1 cellular context compared by ENCODE assay signal in the genomic region with DNA sequence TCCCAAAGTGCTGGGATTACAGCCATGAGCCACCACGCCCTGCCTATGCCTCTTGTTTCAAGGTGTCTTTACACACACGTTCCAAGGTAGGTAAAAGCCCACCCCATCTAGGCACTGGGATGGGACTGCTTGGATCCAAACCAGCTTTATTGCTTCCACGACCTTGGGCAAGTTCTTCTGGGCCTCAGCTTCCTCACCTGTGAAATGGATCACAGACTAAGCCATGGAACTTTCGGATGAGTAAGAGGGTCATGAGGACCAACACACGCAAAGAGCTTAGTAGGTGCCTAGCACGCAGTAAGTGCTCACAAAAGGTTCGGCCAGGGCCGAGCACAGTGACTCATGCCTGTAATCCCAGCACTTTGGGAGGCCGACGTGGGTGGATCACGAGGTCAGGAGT.
TF ChIP-seq lines count a peak whose summit lies in the region.

No MANE protein-coding gene starts in this region.

TF ChIP-seq in HepG2, 621 proteins besides CTCF, POLR2A, EP300 and RAD21:
- TF ChIP-seq, protein P1, sequence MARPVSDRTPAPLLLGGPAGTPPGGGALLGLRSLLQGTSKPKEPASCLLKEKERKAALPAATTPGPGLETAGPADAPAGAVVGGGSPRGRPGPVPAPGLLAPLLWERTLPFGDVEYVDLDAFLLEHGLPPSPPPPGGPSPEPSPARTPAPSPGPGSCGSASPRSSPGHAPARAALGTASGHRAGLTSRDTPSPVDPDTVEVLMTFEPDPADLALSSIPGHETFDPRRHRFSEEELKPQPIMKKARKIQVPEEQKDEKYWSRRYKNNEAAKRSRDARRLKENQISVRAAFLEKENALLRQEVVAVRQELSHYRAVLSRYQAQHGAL (CRISPR knock-in tag; IDR thresholded peaks at IDR 0.05; ENCODE audit: not compliant biosample characterization): no peak
- no peak for TF ChIP-seq KDM5A (IDR thresholded peaks at IDR 0.05; ENCODE audit: borderline replicate concordance, low read length)
- TF ChIP-seq PPARG (CRISPR knock-in tag; conservative IDR thresholded peaks at IDR 0.05): no peak
- TF ChIP-seq ZNF629 (CRISPR knock-in tag; conservative IDR thresholded peaks at IDR 0.05): peak; percentile 69; the same call in 1 of the 2 replicates
- TF ChIP-seq, protein P2, sequence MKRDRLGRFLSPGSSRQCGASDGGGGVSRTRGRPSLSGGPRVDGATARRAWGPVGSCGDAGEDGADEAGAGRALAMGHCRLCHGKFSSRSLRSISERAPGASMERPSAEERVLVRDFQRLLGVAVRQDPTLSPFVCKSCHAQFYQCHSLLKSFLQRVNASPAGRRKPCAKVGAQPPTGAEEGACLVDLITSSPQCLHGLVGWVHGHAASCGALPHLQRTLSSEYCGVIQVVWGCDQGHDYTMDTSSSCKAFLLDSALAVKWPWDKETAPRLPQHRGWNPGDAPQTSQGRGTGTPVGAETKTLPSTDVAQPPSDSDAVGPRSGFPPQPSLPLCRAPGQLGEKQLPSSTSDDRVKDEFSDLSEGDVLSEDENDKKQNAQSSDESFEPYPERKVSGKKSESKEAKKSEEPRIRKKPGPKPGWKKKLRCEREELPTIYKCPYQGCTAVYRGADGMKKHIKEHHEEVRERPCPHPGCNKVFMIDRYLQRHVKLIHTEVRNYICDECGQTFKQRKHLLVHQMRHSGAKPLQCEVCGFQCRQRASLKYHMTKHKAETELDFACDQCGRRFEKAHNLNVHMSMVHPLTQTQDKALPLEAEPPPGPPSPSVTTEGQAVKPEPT (CRISPR knock-in tag; IDR thresholded peaks at IDR 0.05; ENCODE audit: low read depth): no peak
- TF ChIP-seq ZNF552 (CRISPR knock-in tag; IDR thresholded peaks at IDR 0.05; ENCODE audit: borderline replicate concordance): no peak
